In genomic region chr9:38065369-38066075, GRCh38 we compare ENCODE assay signal across 1 cellular context.
TF ChIP-seq lines count a peak whose summit lies in the region.

No MANE protein-coding gene starts in this region.

TF ChIP-seq in K562, 482 proteins besides CTCF, POLR2A, EP300 and RAD21 (continued from another document):
- no peak for TF ChIP-seq ETV6 (IDR thresholded peaks at IDR 0.05; ENCODE audit: borderline replicate concordance in 1 of 2, low read depth in 2 of 2, low read length in 1 of 2)
- no peak for TF ChIP-seq ETV6 (CRISPR knock-in tag; IDR thresholded peaks at IDR 0.05; ENCODE audit: borderline replicate concordance)
- no peak for TF ChIP-seq MCM3 (IDR thresholded peaks at IDR 0.05)
- no peak for TF ChIP-seq SIN3A (IDR thresholded peaks at IDR 0.05; ENCODE audit: borderline replicate concordance in 2 of 2, control insufficient read depth in 1 of 2, low read depth in 2 of 2, low read length in 2 of 2)
- TF ChIP-seq ZNF444 (CRISPR knock-in tag; IDR thresholded peaks at IDR 0.05): no peak
